29 cellular contexts compared by ENCODE assay signal in the genomic region with DNA sequence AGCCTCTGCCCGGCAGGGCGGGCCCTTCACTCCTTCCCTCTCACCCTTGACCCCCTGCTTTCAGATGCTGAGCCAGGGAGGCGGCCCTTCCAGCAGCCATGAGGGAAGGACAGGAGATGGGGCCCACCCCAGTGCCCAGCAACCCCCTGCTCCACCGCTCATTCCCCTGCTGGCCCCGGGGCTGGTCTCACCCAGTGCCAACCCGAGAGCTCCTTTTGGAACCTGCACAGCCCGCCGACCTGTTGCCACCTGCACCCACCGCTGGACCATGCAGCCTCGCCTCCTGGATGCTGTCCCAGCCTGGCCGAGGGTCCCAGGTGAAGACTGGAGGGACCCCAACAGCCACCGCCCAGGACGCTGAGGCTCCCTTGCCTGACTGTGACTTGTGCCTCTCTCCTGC. TPM values are rescaled to one million over a fixed set of nuclear protein-coding genes. Genes with fewer than 3 reads are reported as not detected.
"Had no signal": no experiment of that assay in that cellular context is flagged by ENCODE, and none has a peak within 500 bp of the region (broad histone marks: within the 10 kb centered on the region; RNA-seq: fewer than 3 reads in every experiment).

No MANE protein-coding gene starts in this region.

- ATAC-seq: foreskin keratinocyte; gastroesophageal sphincter; heart right ventricle; left cardiac atrium; left lung; mucosa of descending colon; natural killer cell treated with Interleukin-12 subunit alpha and Interleukin-12 subunit beta and Interleukin-15 and Interleukin-18, amount 100 ng/mL, for 72 hours; psoas muscle; right cardiac atrium; stimulated activated effector memory CD8-positive, alpha-beta T cell treated with anti-CD3 and anti-CD28 coated beads, Interleukin-12 subunit alpha, Interleukin-12 subunit beta, amount 100 ng/mL, for 72 hours had no signal

- H3K9me3 ChIP-seq: gastroesophageal sphincter, heart right ventricle, left lung, mucosa of descending colon, psoas muscle, stomach, thyroid gland had no signal

- H3K27me3 Mint-ChIP-seq: natural killer cell treated with Interleukin-12 subunit alpha and Interleukin-12 subunit beta and Interleukin-15 and Interleukin-18, amount 100 ng/mL, for 72 hours; type B pancreatic cell had no signal

- H3K4me3 Mint-ChIP-seq: mesothelial cell of epicardium; natural killer cell treated with Interleukin-12 subunit alpha and Interleukin-12 subunit beta and Interleukin-15 and Interleukin-18, amount 100 ng/mL, for 72 hours; stimulated activated effector memory CD8-positive, alpha-beta T cell treated with anti-CD3 and anti-CD28 coated beads, Interleukin-12 subunit alpha, Interleukin-12 subunit beta, amount 100 ng/mL, for 72 hours; type B pancreatic cell had no signal

- H3K4me3 ChIP-seq: dorsolateral prefrontal cortex, gastroesophageal sphincter, heart right ventricle, left lung, mucosa of descending colon, psoas muscle, skin epidermis, stomach, thyroid gland had no signal

- H3K27me3 ChIP-seq: thyroid gland had no signal

- H3K4me1 ChIP-seq: foreskin keratinocyte had no signal

- H3K9me3 Mint-ChIP-seq: mesothelial cell of epicardium; naive B cell; natural killer cell treated with Interleukin-12 subunit alpha and Interleukin-12 subunit beta and Interleukin-15 and Interleukin-18, amount 100 ng/mL, for 72 hours; neural crest cell; stimulated activated effector memory CD8-positive, alpha-beta T cell treated with anti-CD3 and anti-CD28 coated beads, Interleukin-12 subunit alpha, Interleukin-12 subunit beta, amount 100 ng/mL, for 72 hours; type B pancreatic cell had no signal

- H3K27ac Mint-ChIP-seq: mesothelial cell of epicardium had no signal

- H3K27ac ChIP-seq: foreskin keratinocyte, gastroesophageal sphincter, heart right ventricle, left lung, psoas muscle, skin epidermis, stomach, thyroid gland had no signal

- H3K36me3 Mint-ChIP-seq: naive B cell; natural killer cell treated with Interleukin-12 subunit alpha and Interleukin-12 subunit beta and Interleukin-15 and Interleukin-18, amount 100 ng/mL, for 72 hours had no signal

- DNase-seq: cerebellar nuclear complex; dorsolateral prefrontal cortex; effector CD4-positive, alpha-beta T cell; foreskin keratinocyte; hippocampal formation; left cardiac atrium; left lung; mesenchymal stem cell; naive B cell; right cardiac atrium; stimulated activated CD4-positive, alpha-beta T cell treated with anti-CD3 and anti-CD28 coated beads, Interleukin-15, amount 100 ng/mL, for 24 hours; stimulated activated CD4-positive, alpha-beta T cell treated with anti-CD3 and anti-CD28 coated beads, Interleukin-4, amount 100 ng/mL, for 1 hour; stimulated activated naive CD4-positive, alpha-beta T cell treated with Interleukin-2 at 50 U/mL for 16 hours; stomach; thyroid gland had no signal

RNA-seq across cellular contexts. Expression of a gene that starts 7.0 kb away (rescaled TPM):
- total RNA-seq: foreskin keratinocyte; gastroesophageal sphincter; left cardiac atrium; lower leg skin; lung microvascular endothelial cell; natural killer cell treated with Interleukin-12 subunit alpha and Interleukin-12 subunit beta and Interleukin-15 and Interleukin-18, amount 100 ng/mL, for 72 hours; osteoblast; psoas muscle; right cardiac atrium; subcutaneous adipose tissue; thyroid gland had no signal
- polyA plus RNA-seq: foreskin keratinocyte, psoas muscle, right cardiac atrium had no signal
